In genomic region chr1:164473544-164473943, GRCh38 we compare ENCODE assay signal across 19 cellular contexts.
"Had no signal": no experiment of that assay in that cellular context is flagged by ENCODE, and none has a peak within 500 bp of the region (broad histone marks: within the 10 kb centered on the region; RNA-seq: fewer than 3 reads in every experiment).

No MANE protein-coding gene starts in this region.

- H3K4me1 Mint-ChIP-seq: endodermal cell, neural crest cell had no signal

- H3K36me3 Mint-ChIP-seq: WTC11 had no signal

- H3K36me3 ChIP-seq: breast epithelium, esophagus muscularis mucosa, spleen, stomach, upper lobe of right lung had no signal

- ATAC-seq: activated CD8-positive, alpha-beta T cell treated with anti-CD3 and anti-CD28 coated beads for 36 hours; activated T-cell treated with anti-CD3 and anti-CD28 coated beads, Interleukin-2, amount 50 U/mL, for 72 hours; sciatic nerve; upper lobe of right lung; WTC11 had no signal

- DNase-seq: activated CD4-positive, alpha-beta T cell treated with anti-CD3 and anti-CD28 coated beads for 4 hours; activated CD8-positive, alpha-beta T cell treated with anti-CD3 and anti-CD28 coated beads for 36 hours; activated T-cell treated with anti-CD3 and anti-CD28 coated beads, Interleukin-2, amount 50 U/mL, for 72 hours; aorta; dorsolateral prefrontal cortex; endodermal cell; midbrain; psoas muscle; spleen; stomach; T-helper 2 cell; testis; upper lobe of right lung had no signal

- H3K9me3 ChIP-seq: breast epithelium, esophagus muscularis mucosa, psoas muscle, spleen, stomach, testis, upper lobe of right lung had no signal

- H3K27ac ChIP-seq: breast epithelium, dorsolateral prefrontal cortex, esophagus muscularis mucosa, psoas muscle, spleen, stomach, testis, upper lobe of right lung had no signal

- H3K27me3 Mint-ChIP-seq: activated CD8-positive, alpha-beta T cell treated with anti-CD3 and anti-CD28 coated beads for 36 hours had no signal

- H3K4me3 ChIP-seq: breast epithelium, dorsolateral prefrontal cortex, esophagus muscularis mucosa, lung, psoas muscle, spleen, stomach, testis, upper lobe of right lung had no signal

- H3K4me1 ChIP-seq: breast epithelium, psoas muscle, spleen, stomach, testis, upper lobe of right lung had no signal

- H3K27ac Mint-ChIP-seq: activated CD8-positive, alpha-beta T cell treated with anti-CD3 and anti-CD28 coated beads for 36 hours; activated T-cell treated with anti-CD3 and anti-CD28 coated beads, Interleukin-2, amount 50 U/mL, for 72 hours; endodermal cell; WTC11 had no signal

- H3K4me3 Mint-ChIP-seq: activated CD8-positive, alpha-beta T cell treated with anti-CD3 and anti-CD28 coated beads for 36 hours; activated T-cell treated with anti-CD3 and anti-CD28 coated beads, Interleukin-2, amount 50 U/mL, for 72 hours; endodermal cell; neural crest cell; WTC11 had no signal

- H3K27me3 ChIP-seq: breast epithelium, dorsolateral prefrontal cortex, esophagus muscularis mucosa, spleen, stomach, testis, upper lobe of right lung had no signal
